Comparison of ENCODE assay signal across 1 cellular context in genomic region chr3:46921871-46922271, GRCh38.
TF ChIP-seq lines count a peak whose summit lies in the region.

No MANE protein-coding gene starts in this region.

TF ChIP-seq in H1, 55 proteins besides CTCF, POLR2A, EP300 and RAD21:
- no peak for TF ChIP-seq SIN3A (conservative IDR thresholded peaks at IDR 0.05 in 1 of 2, IDR thresholded peaks at IDR 0.05 in 1 of 2; ENCODE audit: low read depth in 1 of 2, low read length in 2 of 2)
- TF ChIP-seq SP4 (IDR thresholded peaks at IDR 0.05; ENCODE audit: low read length) = no peak
- TF ChIP-seq POLR2AphosphoS5 (IDR thresholded peaks at IDR 0.05; ENCODE audit: low read depth, low read length) = no peak
- no peak for TF ChIP-seq SAP30 (IDR thresholded peaks at IDR 0.05; ENCODE audit: insufficient read depth, insufficient replicate concordance, low read length)
- TF ChIP-seq ATF3 (IDR thresholded peaks at IDR 0.05; ENCODE audit: insufficient read depth, low read depth, low read length) = no peak
- TF ChIP-seq EZH2 (IDR thresholded peaks at IDR 0.05; ENCODE audit: low read depth, low read length, severe bottlenecking) = no peak
- TF ChIP-seq FOSL1 (IDR thresholded peaks at IDR 0.05; ENCODE audit: insufficient read depth, low read depth, low read length) = no peak
- TF ChIP-seq SIRT6 (IDR thresholded peaks at IDR 0.05; ENCODE audit: low read length) = no peak
- TF ChIP-seq, protein P1, sequence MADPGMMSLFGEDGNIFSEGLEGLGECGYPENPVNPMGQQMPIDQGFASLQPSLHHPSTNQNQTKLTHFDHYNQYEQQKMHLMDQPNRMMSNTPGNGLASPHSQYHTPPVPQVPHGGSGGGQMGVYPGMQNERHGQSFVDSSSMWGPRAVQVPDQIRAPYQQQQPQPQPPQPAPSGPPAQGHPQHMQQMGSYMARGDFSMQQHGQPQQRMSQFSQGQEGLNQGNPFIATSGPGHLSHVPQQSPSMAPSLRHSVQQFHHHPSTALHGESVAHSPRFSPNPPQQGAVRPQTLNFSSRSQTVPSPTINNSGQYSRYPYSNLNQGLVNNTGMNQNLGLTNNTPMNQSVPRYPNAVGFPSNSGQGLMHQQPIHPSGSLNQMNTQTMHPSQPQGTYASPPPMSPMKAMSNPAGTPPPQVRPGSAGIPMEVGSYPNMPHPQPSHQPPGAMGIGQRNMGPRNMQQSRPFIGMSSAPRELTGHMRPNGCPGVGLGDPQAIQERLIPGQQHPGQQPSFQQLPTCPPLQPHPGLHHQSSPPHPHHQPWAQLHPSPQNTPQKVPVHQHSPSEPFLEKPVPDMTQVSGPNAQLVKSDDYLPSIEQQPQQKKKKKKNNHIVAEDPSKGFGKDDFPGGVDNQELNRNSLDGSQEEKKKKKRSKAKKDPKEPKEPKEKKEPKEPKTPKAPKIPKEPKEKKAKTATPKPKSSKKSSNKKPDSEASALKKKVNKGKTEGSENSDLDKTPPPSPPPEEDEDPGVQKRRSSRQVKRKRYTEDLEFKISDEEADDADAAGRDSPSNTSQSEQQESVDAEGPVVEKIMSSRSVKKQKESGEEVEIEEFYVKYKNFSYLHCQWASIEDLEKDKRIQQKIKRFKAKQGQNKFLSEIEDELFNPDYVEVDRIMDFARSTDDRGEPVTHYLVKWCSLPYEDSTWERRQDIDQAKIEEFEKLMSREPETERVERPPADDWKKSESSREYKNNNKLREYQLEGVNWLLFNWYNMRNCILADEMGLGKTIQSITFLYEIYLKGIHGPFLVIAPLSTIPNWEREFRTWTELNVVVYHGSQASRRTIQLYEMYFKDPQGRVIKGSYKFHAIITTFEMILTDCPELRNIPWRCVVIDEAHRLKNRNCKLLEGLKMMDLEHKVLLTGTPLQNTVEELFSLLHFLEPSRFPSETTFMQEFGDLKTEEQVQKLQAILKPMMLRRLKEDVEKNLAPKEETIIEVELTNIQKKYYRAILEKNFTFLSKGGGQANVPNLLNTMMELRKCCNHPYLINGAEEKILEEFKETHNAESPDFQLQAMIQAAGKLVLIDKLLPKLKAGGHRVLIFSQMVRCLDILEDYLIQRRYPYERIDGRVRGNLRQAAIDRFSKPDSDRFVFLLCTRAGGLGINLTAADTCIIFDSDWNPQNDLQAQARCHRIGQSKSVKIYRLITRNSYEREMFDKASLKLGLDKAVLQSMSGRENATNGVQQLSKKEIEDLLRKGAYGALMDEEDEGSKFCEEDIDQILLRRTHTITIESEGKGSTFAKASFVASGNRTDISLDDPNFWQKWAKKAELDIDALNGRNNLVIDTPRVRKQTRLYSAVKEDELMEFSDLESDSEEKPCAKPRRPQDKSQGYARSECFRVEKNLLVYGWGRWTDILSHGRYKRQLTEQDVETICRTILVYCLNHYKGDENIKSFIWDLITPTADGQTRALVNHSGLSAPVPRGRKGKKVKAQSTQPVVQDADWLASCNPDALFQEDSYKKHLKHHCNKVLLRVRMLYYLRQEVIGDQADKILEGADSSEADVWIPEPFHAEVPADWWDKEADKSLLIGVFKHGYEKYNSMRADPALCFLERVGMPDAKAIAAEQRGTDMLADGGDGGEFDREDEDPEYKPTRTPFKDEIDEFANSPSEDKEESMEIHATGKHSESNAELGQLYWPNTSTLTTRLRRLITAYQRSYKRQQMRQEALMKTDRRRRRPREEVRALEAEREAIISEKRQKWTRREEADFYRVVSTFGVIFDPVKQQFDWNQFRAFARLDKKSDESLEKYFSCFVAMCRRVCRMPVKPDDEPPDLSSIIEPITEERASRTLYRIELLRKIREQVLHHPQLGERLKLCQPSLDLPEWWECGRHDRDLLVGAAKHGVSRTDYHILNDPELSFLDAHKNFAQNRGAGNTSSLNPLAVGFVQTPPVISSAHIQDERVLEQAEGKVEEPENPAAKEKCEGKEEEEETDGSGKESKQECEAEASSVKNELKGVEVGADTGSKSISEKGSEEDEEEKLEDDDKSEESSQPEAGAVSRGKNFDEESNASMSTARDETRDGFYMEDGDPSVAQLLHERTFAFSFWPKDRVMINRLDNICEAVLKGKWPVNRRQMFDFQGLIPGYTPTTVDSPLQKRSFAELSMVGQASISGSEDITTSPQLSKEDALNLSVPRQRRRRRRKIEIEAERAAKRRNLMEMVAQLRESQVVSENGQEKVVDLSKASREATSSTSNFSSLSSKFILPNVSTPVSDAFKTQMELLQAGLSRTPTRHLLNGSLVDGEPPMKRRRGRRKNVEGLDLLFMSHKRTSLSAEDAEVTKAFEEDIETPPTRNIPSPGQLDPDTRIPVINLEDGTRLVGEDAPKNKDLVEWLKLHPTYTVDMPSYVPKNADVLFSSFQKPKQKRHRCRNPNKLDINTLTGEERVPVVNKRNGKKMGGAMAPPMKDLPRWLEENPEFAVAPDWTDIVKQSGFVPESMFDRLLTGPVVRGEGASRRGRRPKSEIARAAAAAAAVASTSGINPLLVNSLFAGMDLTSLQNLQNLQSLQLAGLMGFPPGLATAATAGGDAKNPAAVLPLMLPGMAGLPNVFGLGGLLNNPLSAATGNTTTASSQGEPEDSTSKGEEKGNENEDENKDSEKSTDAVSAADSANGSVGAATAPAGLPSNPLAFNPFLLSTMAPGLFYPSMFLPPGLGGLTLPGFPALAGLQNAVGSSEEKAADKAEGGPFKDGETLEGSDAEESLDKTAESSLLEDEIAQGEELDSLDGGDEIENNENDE (IDR thresholded peaks at IDR 0.05; ENCODE audit: insufficient replicate concordance, low read length) = no peak
- TF ChIP-seq, protein P2, sequence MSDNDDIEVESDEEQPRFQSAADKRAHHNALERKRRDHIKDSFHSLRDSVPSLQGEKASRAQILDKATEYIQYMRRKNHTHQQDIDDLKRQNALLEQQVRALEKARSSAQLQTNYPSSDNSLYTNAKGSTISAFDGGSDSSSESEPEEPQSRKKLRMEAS (IDR thresholded peaks at IDR 0.05) = no peak
- no peak for TF ChIP-seq KDM5A (IDR thresholded peaks at IDR 0.05; ENCODE audit: low read length)
